19 cellular contexts compared by ENCODE assay signal in the genomic region with DNA sequence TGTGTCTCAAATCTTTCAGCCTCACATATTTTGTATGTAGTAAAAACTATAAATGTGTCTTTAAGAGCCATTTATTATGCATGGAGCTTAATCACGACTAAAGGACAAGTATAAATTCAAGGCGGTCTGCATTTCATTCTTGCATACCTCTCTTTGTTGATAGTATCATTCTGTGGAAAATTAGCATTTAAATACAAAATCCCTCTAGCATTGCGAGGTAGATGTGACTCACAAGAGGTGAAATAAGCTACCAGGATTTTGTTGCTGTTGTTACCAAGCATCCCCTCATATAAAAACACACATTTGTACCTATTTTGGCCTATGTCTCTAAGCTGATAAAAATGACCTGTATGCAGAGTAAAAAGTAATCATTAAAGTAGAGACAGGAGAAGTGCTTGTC.
"Had no signal": no experiment of that assay in that cellular context is flagged by ENCODE, and none has a peak within 500 bp of the region (broad histone marks: within the 10 kb centered on the region; RNA-seq: fewer than 3 reads in every experiment).

No MANE protein-coding gene starts in this region.

- H3K27me3 Mint-ChIP-seq: naive thymus-derived CD8-positive, alpha-beta T cell; stimulated activated naive B cell treated with anti-CD40 and anti-IgM and Interleukin-4, amounts not matched to agents 10 μg/mL and 1 μg/mL and 100 μg/mL, for 72 hours; stimulated activated naive CD8-positive, alpha-beta T cell treated with anti-CD3 and anti-CD28 coated beads, Interleukin-15, amount 100 ng/mL, for 72 hours had no signal

- H3K4me1 ChIP-seq: spleen, testis, transverse colon had no signal

- H3K4me3 Mint-ChIP-seq: naive thymus-derived CD8-positive, alpha-beta T cell; stimulated activated naive B cell treated with anti-CD40 and anti-IgM and Interleukin-4, amounts not matched to agents 10 μg/mL and 1 μg/mL and 100 μg/mL, for 72 hours; stimulated activated naive CD8-positive, alpha-beta T cell treated with anti-CD3 and anti-CD28 coated beads, Interleukin-15, amount 100 ng/mL, for 72 hours had no signal

- H3K27me3 ChIP-seq: neutrophil, spleen, testis, transverse colon had no signal

- DNase-seq: cortex of kidney; dorsolateral prefrontal cortex; effector memory CD4-positive, alpha-beta T cell; mammary epithelial cell; mucosa of descending colon; naive thymus-derived CD8-positive, alpha-beta T cell; posterior cingulate gyrus; spleen; stimulated activated CD4-positive, alpha-beta T cell treated with anti-CD3 and anti-CD28 coated beads, Interleukin-15, amount 100 ng/mL, for 24 hours; stimulated activated CD4-positive, alpha-beta T cell treated with anti-CD3 and anti-CD28 coated beads, Interleukin-1b, Interleukin-23, amount 100 ng/mL, for 48 hours; stimulated activated CD4-positive, alpha-beta T cell treated with anti-CD3 and anti-CD28 coated beads, Interleukin-4, amount 100 ng/mL, for 24 hours; stimulated activated naive B cell treated with anti-CD40 and anti-IgM and Interleukin-4, amounts not matched to agents 10 μg/mL and 1 μg/mL and 100 μg/mL, for 72 hours; stimulated activated naive CD8-positive, alpha-beta T cell treated with anti-CD3 and anti-CD28 coated beads, Interleukin-15, amount 100 ng/mL, for 72 hours; testis; transverse colon had no signal

- H3K9me3 ChIP-seq: mucosa of descending colon, neutrophil, testis, transverse colon had no signal

- H3K27ac Mint-ChIP-seq: naive thymus-derived CD8-positive, alpha-beta T cell; stimulated activated naive B cell treated with anti-CD40 and anti-IgM and Interleukin-4, amounts not matched to agents 10 μg/mL and 1 μg/mL and 100 μg/mL, for 72 hours; stimulated activated naive CD8-positive, alpha-beta T cell treated with anti-CD3 and anti-CD28 coated beads, Interleukin-15, amount 100 ng/mL, for 72 hours had no signal

- H3K4me3 ChIP-seq: dorsolateral prefrontal cortex, mucosa of descending colon, spleen, testis, transverse colon had no signal

- H3K4me1 Mint-ChIP-seq: naive thymus-derived CD8-positive, alpha-beta T cell; stimulated activated naive B cell treated with anti-CD40 and anti-IgM and Interleukin-4, amounts not matched to agents 10 μg/mL and 1 μg/mL and 100 μg/mL, for 72 hours; stimulated activated naive CD8-positive, alpha-beta T cell treated with anti-CD3 and anti-CD28 coated beads, Interleukin-15, amount 100 ng/mL, for 72 hours had no signal

- H3K36me3 Mint-ChIP-seq: naive thymus-derived CD8-positive, alpha-beta T cell; stimulated activated naive B cell treated with anti-CD40 and anti-IgM and Interleukin-4, amounts not matched to agents 10 μg/mL and 1 μg/mL and 100 μg/mL, for 72 hours had no signal

- FAIRE-seq: endometrium, frontal cortex, islet of Langerhans had no signal

- H3K36me3 ChIP-seq: neutrophil, spleen, transverse colon had no signal

- H3K27ac ChIP-seq: dorsolateral prefrontal cortex, neutrophil, spleen, testis, transverse colon had no signal

- H3K9me3 Mint-ChIP-seq: stimulated activated naive B cell treated with anti-CD40 and anti-IgM and Interleukin-4, amounts not matched to agents 10 μg/mL and 1 μg/mL and 100 μg/mL, for 72 hours had no signal
